In genomic region chr1:87333692-87334347, GRCh38 we compare ENCODE assay signal across 8 cellular contexts. TPM values are rescaled to one million over a fixed set of nuclear protein-coding genes. Genes with fewer than 3 reads are reported as not detected.
DNase-seq lines count a peak whose midpoint lies in the region; ATAC-seq and TF ChIP-seq lines count a peak whose summit lies in the region.

No MANE protein-coding gene starts in this region.

- CTCF ChIA-PET in activated CD8-positive, alpha-beta T cell treated with anti-CD3 and anti-CD28 coated beads, Interleukin-2, amount 10 ng/mL, durations not matched to agents 7 days and 5 days (lab: Charles Lee), result interaction anchor here (1.4 to 4.2 kb wide), 2 partner anchors 8 to 620 kb away, joined by 3 to 40 read pairs; no protein-coding TSS in a partner anchor

- TF ChIP-seq CTCF in HFF-Myc (IDR thresholded peaks at IDR 0.05; ENCODE audit: low read depth, low read length, missing control alignments) (no peak), thoracic aorta (IDR thresholded peaks at IDR 0.05) (no peak)

- no peaks in the 10 kb centered on the region for H3K27me3 ChIP-seq in BLaER1 treated with 17β-estradiol and CSF1 and Interleukin-3, amounts not matched to agents 10 nM and 100 nM
- H3K27me3 ChIP-seq in iPS-15b (ENCODE audit: control insufficient read depth, insufficient read depth, low read length) (no peaks in the 10 kb centered on the region), thoracic aorta (replicated peaks; ENCODE audit: insufficient read depth) (no peaks in the 10 kb centered on the region)

- peak overlapping the region; percentile 80 to 95 (median 87); a peak in 21 of 22 replicates for H3K9ac ChIP-seq in BLaER1 treated with 17β-estradiol and CSF1 and Interleukin-3, amounts not matched to agents 10 nM and 100 nM
- peak overlapping the region; percentile 28 for H3K9ac ChIP-seq in iPS-15b (ENCODE audit: low read depth, low read length)

- H3K4me1 ChIP-seq in BLaER1 treated with 17β-estradiol and CSF1 and Interleukin-3, amounts not matched to agents 10 nM and 100 nM, result peaks cover 43 to 47% (median 44%) of the 10 kb centered on the region in 10 experiments
- H3K4me1 ChIP-seq in iPS-15b (ENCODE audit: control insufficient read depth, insufficient read depth, low read length) (peaks cover 26% of the 10 kb centered on the region), thoracic aorta (ENCODE audit: control insufficient read depth in 1 of 2, low read depth in 2 of 2) (peaks cover 20 to 61% of the 10 kb centered on the region in 2 donors)

- peak overlapping the region; percentile 50 to 87 (median 74); a peak in 19 of 20 replicates for H3K4me3 ChIP-seq in BLaER1 treated with 17β-estradiol and CSF1 and Interleukin-3, amounts not matched to agents 10 nM and 100 nM
- H3K4me3 ChIP-seq in HFF-Myc (replicated peaks; ENCODE audit: low read depth, low read length) (peak overlapping the region; percentile 49), iPS-15b (ENCODE audit: low read depth, low read length) (peak overlapping the region; percentile 67), thoracic aorta (peak overlapping the region; percentile 97)

- H3K36me3 Mint-ChIP-seq in activated CD8-positive, alpha-beta T cell treated with anti-CD3 and anti-CD28 coated beads, Interleukin-2, amount 10 ng/mL, durations not matched to agents 7 days and 5 days (ENCODE audit: low read depth), result peaks cover 51% of the 10 kb centered on the region

- peaks cover 21 to 51% (median 43%) of the 10 kb centered on the region in 11 experiments; a peak in 20 of 22 replicates for H3K36me3 ChIP-seq in BLaER1 treated with 17β-estradiol and CSF1 and Interleukin-3, amounts not matched to agents 10 nM and 100 nM
- no peaks in the 10 kb centered on the region for H3K36me3 ChIP-seq in iPS-15b (ENCODE audit: control insufficient read depth, insufficient read depth, low read length)
- H3K36me3 ChIP-seq in thoracic aorta, result no peaks in the 10 kb centered on the region

- H3K4me3 Mint-ChIP-seq in activated CD8-positive, alpha-beta T cell treated with anti-CD3 and anti-CD28 coated beads, Interleukin-2, amount 10 ng/mL, durations not matched to agents 7 days and 5 days, result peak overlapping the region; percentile 81

- H3K9me3 Mint-ChIP-seq in activated CD8-positive, alpha-beta T cell treated with anti-CD3 and anti-CD28 coated beads, Interleukin-2, amount 10 ng/mL, durations not matched to agents 7 days and 5 days (ENCODE audit: insufficient read depth), result no peaks in the 10 kb centered on the region

- peak; percentile 21 for ATAC-seq in activated CD8-positive, alpha-beta T cell treated with anti-CD3 and anti-CD28 coated beads, Interleukin-2, amount 10 ng/mL, durations not matched to agents 7 days and 5 days
- ATAC-seq in thoracic aorta (ENCODE audit: insufficient number of reproducible peaks, low FRiP score, low read depth), result no peak
- no peak for ATAC-seq in sciatic nerve
- no peak for ATAC-seq in GM19351 (IDR thresholded peaks at IDR 0.05; ENCODE audit: unreplicated experiment)

- DNase-seq in HFF-Myc (ENCODE audit: extremely low read depth, low read depth), result no peak
- DNase-seq in activated CD8-positive, alpha-beta T cell treated with anti-CD3 and anti-CD28 coated beads, Interleukin-2, amount 10 ng/mL, durations not matched to agents 7 days and 5 days, result peak; percentile 46
- DNase-seq in thoracic aorta (ENCODE audit: low spot score), result no peak
- DNase-seq in NCI-H2196 treated with DMSO at 0.1 percent for 48 hours (lab: John Stamatoyannopoulos, UW; ENCODE audit: unreplicated experiment), result no peak
- DNase-seq in sciatic nerve (ENCODE audit: low spot score), result no peak

- no peaks in the 10 kb centered on the region for H3K27me3 Mint-ChIP-seq in activated CD8-positive, alpha-beta T cell treated with anti-CD3 and anti-CD28 coated beads, Interleukin-2, amount 10 ng/mL, durations not matched to agents 7 days and 5 days (ENCODE audit: low read depth)

- H3K27ac ChIP-seq in BLaER1 treated with 17β-estradiol and CSF1 and Interleukin-3, amounts not matched to agents 10 nM and 100 nM, result peak overlapping the region; percentile 75 to 94 (median 90); a peak in 21 of 22 replicates
- peak overlapping the region; percentile 74 to 99 for H3K27ac ChIP-seq in thoracic aorta

- peak overlapping the region; percentile 95 for H3K27ac Mint-ChIP-seq in activated CD8-positive, alpha-beta T cell treated with anti-CD3 and anti-CD28 coated beads, Interleukin-2, amount 10 ng/mL, durations not matched to agents 7 days and 5 days

- H3K4me2 ChIP-seq in BLaER1 treated with 17β-estradiol and CSF1 and Interleukin-3, amounts not matched to agents 10 nM and 100 nM, result peak overlapping the region; percentile 90 to 99 (median 96)

- no peaks in the 10 kb centered on the region for H3K9me3 ChIP-seq in BLaER1 treated with 17β-estradiol and CSF1 and Interleukin-3, amounts not matched to agents 10 nM and 100 nM (replicated peaks in 1 of 11)
- no peaks in the 10 kb centered on the region for H3K9me3 ChIP-seq in iPS-15b (ENCODE audit: control insufficient read depth, insufficient read depth, low read length)
- no peaks in the 10 kb centered on the region for H3K9me3 ChIP-seq in thoracic aorta

- POLR2A ChIA-PET in activated CD8-positive, alpha-beta T cell treated with anti-CD3 and anti-CD28 coated beads, Interleukin-2, amount 10 ng/mL, durations not matched to agents 7 days and 5 days (lab: Charles Lee), result interaction anchor here (1.2 kb wide), 1 partner anchor 13 kb away, joined by 3 read pairs; no protein-coding TSS in a partner anchor

- H4K20me1 ChIP-seq in BLaER1 treated with 17β-estradiol and CSF1 and Interleukin-3, amounts not matched to agents 10 nM and 100 nM, result peaks cover 23 to 73% (median 50%) of the 10 kb centered on the region in 11 experiments

- peaks cover 55% of the 10 kb centered on the region for H3K4me1 Mint-ChIP-seq in activated CD8-positive, alpha-beta T cell treated with anti-CD3 and anti-CD28 coated beads, Interleukin-2, amount 10 ng/mL, durations not matched to agents 7 days and 5 days (ENCODE audit: low read depth)

- intact Hi-C loops in sciatic nerve (cut with DNase I), result no loop called here

RNA-seq across cellular contexts. Expression of gene LMO4, which starts 5.1 kb away (rescaled TPM):
- 10 to 100 TPM; 38.3 to 39.3 TPM for total RNA-seq in activated CD8-positive, alpha-beta T cell treated with anti-CD3 and anti-CD28 coated beads, Interleukin-2, amount 10 ng/mL, durations not matched to agents 7 days and 5 days
- total RNA-seq in thoracic aorta (10 to 100 TPM; 31.5 to 46.6 TPM), sciatic nerve (55.0 TPM)
